1 cellular context compared by ENCODE assay signal in genomic region chr9:94706922-94707321, GRCh38.
TF ChIP-seq lines count a peak whose summit lies in the region.

No MANE protein-coding gene starts in this region.

TF ChIP-seq in HepG2, 621 proteins besides CTCF, POLR2A, EP300 and RAD21 (continued from another document and continues in another):
- TF ChIP-seq GABPA (IDR thresholded peaks at IDR 0.05; ENCODE audit: low read depth, low read length) = no peak
- no peak; the same call in 1 of the 2 replicates for TF ChIP-seq GABPA (CRISPR knock-in tag; IDR thresholded peaks at IDR 0.05; ENCODE audit: low read depth)
- TF ChIP-seq ZNF296 (CRISPR knock-in tag; conservative IDR thresholded peaks at IDR 0.05) = no peak
- TF ChIP-seq HOXA9 (CRISPR knock-in tag; IDR thresholded peaks at IDR 0.05; ENCODE audit: borderline replicate concordance) = no peak
- no peak for TF ChIP-seq ZNF629 (CRISPR knock-in tag; conservative IDR thresholded peaks at IDR 0.05)
- no peak for TF ChIP-seq ZNF816 (CRISPR knock-in tag; IDR thresholded peaks at IDR 0.05; ENCODE audit: borderline replicate concordance)
- no peak for TF ChIP-seq ZNF496 (CRISPR knock-in tag; IDR thresholded peaks at IDR 0.05; ENCODE audit: insufficient replicate concordance)
- TF ChIP-seq, protein P1, sequence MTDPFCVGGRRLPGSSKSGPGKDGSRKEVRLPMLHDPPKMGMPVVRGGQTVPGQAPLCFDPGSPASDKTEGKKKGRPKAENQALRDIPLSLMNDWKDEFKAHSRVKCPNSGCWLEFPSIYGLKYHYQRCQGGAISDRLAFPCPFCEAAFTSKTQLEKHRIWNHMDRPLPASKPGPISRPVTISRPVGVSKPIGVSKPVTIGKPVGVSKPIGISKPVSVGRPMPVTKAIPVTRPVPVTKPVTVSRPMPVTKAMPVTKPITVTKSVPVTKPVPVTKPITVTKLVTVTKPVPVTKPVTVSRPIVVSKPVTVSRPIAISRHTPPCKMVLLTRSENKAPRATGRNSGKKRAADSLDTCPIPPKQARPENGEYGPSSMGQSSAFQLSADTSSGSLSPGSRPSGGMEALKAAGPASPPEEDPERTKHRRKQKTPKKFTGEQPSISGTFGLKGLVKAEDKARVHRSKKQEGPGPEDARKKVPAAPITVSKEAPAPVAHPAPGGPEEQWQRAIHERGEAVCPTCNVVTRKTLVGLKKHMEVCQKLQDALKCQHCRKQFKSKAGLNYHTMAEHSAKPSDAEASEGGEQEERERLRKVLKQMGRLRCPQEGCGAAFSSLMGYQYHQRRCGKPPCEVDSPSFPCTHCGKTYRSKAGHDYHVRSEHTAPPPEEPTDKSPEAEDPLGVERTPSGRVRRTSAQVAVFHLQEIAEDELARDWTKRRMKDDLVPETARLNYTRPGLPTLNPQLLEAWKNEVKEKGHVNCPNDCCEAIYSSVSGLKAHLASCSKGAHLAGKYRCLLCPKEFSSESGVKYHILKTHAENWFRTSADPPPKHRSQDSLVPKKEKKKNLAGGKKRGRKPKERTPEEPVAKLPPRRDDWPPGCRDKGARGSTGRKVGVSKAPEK (CRISPR knock-in tag; IDR thresholded peaks at IDR 0.05; ENCODE audit: borderline replicate concordance) = no peak
- TF ChIP-seq ZFP37 (CRISPR knock-in tag; IDR thresholded peaks at IDR 0.05; ENCODE audit: borderline replicate concordance) = no peak
- TF ChIP-seq ZNF205 (CRISPR knock-in tag; IDR thresholded peaks at IDR 0.05) = no peak
- no peak for TF ChIP-seq THAP8 (CRISPR knock-in tag; IDR thresholded peaks at IDR 0.05; ENCODE audit: borderline replicate concordance)
- no peak for TF ChIP-seq ZNF646 (CRISPR knock-in tag; IDR thresholded peaks at IDR 0.05)
- TF ChIP-seq ZNF383 (CRISPR knock-in tag; IDR thresholded peaks at IDR 0.05; ENCODE audit: borderline replicate concordance) = no peak
- TF ChIP-seq, protein P2, sequence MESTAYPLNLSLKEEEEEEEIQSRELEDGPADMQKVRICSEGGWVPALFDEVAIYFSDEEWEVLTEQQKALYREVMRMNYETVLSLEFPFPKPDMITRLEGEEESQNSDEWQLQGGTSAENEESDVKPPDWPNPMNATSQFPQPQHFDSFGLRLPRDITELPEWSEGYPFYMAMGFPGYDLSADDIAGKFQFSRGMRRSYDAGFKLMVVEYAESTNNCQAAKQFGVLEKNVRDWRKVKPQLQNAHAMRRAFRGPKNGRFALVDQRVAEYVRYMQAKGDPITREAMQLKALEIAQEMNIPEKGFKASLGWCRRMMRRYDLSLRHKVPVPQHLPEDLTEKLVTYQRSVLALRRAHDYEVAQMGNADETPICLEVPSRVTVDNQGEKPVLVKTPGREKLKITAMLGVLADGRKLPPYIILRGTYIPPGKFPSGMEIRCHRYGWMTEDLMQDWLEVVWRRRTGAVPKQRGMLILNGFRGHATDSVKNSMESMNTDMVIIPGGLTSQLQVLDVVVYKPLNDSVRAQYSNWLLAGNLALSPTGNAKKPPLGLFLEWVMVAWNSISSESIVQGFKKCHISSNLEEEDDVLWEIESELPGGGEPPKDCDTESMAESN (CRISPR knock-in tag; conservative IDR thresholded peaks at IDR 0.05) = no peak
- no peak for TF ChIP-seq CBX2 (IDR thresholded peaks at IDR 0.05; ENCODE audit: low read depth, low read length)
- TF ChIP-seq CBX2 (CRISPR knock-in tag; IDR thresholded peaks at IDR 0.05; ENCODE audit: low read depth) = no peak
- TF ChIP-seq SP140L (CRISPR knock-in tag; IDR thresholded peaks at IDR 0.05; ENCODE audit: borderline replicate concordance) = no peak
- TF ChIP-seq ZNF24 (IDR thresholded peaks at IDR 0.05) = no peak
- peak; percentile 76; the same call in 1 of the 2 replicates for TF ChIP-seq ZNF3 (CRISPR knock-in tag; IDR thresholded peaks at IDR 0.05)
- no peak for TF ChIP-seq SRSF9 (IDR thresholded peaks at IDR 0.05; ENCODE audit: borderline replicate concordance, insufficient read depth, low read depth, low read length, poor library complexity, severe bottlenecking)
- TF ChIP-seq HINFP (CRISPR knock-in tag; IDR thresholded peaks at IDR 0.05; ENCODE audit: low read depth) = no peak
- TF ChIP-seq FOXJ3 (CRISPR knock-in tag; IDR thresholded peaks at IDR 0.05; ENCODE audit: borderline replicate concordance) = no peak; the same call in 1 of the 2 replicates
- TF ChIP-seq SSRP1 (CRISPR knock-in tag; IDR thresholded peaks at IDR 0.05) = no peak
- no peak for TF ChIP-seq BCL6 (CRISPR knock-in tag; IDR thresholded peaks at IDR 0.05)
- TF ChIP-seq HNRNPUL1 (IDR thresholded peaks at IDR 0.05; ENCODE audit: low read depth, low read length) = no peak
- TF ChIP-seq ZFAT (CRISPR knock-in tag; conservative IDR thresholded peaks at IDR 0.05) = no peak
- TF ChIP-seq, protein P3, sequence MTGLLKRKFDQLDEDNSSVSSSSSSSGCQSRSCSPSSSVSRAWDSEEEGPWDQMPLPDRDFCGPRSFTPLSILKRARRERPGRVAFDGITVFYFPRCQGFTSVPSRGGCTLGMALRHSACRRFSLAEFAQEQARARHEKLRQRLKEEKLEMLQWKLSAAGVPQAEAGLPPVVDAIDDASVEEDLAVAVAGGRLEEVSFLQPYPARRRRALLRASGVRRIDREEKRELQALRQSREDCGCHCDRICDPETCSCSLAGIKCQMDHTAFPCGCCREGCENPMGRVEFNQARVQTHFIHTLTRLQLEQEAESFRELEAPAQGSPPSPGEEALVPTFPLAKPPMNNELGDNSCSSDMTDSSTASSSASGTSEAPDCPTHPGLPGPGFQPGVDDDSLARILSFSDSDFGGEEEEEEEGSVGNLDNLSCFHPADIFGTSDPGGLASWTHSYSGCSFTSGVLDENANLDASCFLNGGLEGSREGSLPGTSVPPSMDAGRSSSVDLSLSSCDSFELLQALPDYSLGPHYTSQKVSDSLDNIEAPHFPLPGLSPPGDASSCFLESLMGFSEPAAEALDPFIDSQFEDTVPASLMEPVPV (CRISPR knock-in tag; IDR thresholded peaks at IDR 0.05) = no peak
- peak; percentile 41 for TF ChIP-seq FOSL2 (CRISPR knock-in tag; IDR thresholded peaks at IDR 0.05)
- TF ChIP-seq ZNF331 (CRISPR knock-in tag; IDR thresholded peaks at IDR 0.05) = peak; percentile 41; the same call in 1 of the 2 replicates
- no peak for TF ChIP-seq ZMYM3 (CRISPR knock-in tag; IDR thresholded peaks at IDR 0.05)
- TF ChIP-seq GATAD2A (CRISPR knock-in tag; IDR thresholded peaks at IDR 0.05) = peak; percentile 83
- no peak for TF ChIP-seq TSC22D2 (CRISPR knock-in tag; IDR thresholded peaks at IDR 0.05; ENCODE audit: borderline replicate concordance)
- TF ChIP-seq ZNF124 (CRISPR knock-in tag; IDR thresholded peaks at IDR 0.05) = no peak
- no peak for TF ChIP-seq CBFB (CRISPR knock-in tag; IDR thresholded peaks at IDR 0.05)
- no peak for TF ChIP-seq ZNF292 (CRISPR knock-in tag; IDR thresholded peaks at IDR 0.05; ENCODE audit: borderline replicate concordance, low read depth)
- TF ChIP-seq, protein P4, sequence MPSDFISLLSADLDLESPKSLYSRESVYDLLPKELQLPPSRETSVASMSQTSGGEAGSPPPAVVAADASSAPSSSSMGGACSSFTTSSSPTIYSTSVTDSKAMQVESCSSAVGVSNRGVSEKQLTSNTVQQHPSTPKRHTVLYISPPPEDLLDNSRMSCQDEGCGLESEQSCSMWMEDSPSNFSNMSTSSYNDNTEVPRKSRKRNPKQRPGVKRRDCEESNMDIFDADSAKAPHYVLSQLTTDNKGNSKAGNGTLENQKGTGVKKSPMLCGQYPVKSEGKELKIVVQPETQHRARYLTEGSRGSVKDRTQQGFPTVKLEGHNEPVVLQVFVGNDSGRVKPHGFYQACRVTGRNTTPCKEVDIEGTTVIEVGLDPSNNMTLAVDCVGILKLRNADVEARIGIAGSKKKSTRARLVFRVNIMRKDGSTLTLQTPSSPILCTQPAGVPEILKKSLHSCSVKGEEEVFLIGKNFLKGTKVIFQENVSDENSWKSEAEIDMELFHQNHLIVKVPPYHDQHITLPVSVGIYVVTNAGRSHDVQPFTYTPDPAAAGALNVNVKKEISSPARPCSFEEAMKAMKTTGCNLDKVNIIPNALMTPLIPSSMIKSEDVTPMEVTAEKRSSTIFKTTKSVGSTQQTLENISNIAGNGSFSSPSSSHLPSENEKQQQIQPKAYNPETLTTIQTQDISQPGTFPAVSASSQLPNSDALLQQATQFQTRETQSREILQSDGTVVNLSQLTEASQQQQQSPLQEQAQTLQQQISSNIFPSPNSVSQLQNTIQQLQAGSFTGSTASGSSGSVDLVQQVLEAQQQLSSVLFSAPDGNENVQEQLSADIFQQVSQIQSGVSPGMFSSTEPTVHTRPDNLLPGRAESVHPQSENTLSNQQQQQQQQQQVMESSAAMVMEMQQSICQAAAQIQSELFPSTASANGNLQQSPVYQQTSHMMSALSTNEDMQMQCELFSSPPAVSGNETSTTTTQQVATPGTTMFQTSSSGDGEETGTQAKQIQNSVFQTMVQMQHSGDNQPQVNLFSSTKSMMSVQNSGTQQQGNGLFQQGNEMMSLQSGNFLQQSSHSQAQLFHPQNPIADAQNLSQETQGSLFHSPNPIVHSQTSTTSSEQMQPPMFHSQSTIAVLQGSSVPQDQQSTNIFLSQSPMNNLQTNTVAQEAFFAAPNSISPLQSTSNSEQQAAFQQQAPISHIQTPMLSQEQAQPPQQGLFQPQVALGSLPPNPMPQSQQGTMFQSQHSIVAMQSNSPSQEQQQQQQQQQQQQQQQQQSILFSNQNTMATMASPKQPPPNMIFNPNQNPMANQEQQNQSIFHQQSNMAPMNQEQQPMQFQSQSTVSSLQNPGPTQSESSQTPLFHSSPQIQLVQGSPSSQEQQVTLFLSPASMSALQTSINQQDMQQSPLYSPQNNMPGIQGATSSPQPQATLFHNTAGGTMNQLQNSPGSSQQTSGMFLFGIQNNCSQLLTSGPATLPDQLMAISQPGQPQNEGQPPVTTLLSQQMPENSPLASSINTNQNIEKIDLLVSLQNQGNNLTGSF (CRISPR knock-in tag; IDR thresholded peaks at IDR 0.05) = no peak
- no peak for TF ChIP-seq DPF2 (CRISPR knock-in tag; IDR thresholded peaks at IDR 0.05; ENCODE audit: borderline replicate concordance, low read depth)
- TF ChIP-seq ZNF558 (CRISPR knock-in tag; IDR thresholded peaks at IDR 0.05; ENCODE audit: borderline replicate concordance) = no peak
- no peak for TF ChIP-seq MAZ (IDR thresholded peaks at IDR 0.05; ENCODE audit: borderline replicate concordance, low read depth, low read length)
- no peak for TF ChIP-seq MAZ (CRISPR knock-in tag; IDR thresholded peaks at IDR 0.05; ENCODE audit: low read depth)
- no peak for TF ChIP-seq CERS6 (CRISPR knock-in tag; IDR thresholded peaks at IDR 0.05)
- no peak for TF ChIP-seq AHR (CRISPR knock-in tag; IDR thresholded peaks at IDR 0.05)
- no peak for TF ChIP-seq ZNF547 (CRISPR knock-in tag; IDR thresholded peaks at IDR 0.05)
- TF ChIP-seq NAIF1 (CRISPR knock-in tag; IDR thresholded peaks at IDR 0.05; ENCODE audit: borderline replicate concordance) = no peak
